ENCODE assay signal across 15 cellular contexts in the genomic region with DNA sequence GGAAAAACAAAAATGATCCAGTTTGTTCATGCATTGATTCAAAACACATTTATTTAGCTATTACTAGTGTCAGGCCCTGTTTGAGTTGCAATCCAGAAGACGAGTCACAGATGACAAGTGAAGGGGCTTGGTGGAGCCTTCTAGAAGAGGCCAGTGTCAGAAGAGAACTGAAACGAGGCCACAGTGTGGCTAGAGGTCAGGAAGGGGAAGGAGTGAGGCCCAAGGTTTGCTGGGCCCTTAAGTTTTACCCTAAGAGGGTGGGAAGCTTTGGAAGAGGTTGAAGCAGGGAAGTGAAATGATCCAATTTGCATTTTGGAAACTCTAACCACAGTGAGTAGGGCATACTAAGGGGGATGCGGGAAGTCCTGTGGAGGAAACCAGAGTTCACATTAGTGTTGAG. TPM values are rescaled to one million over a fixed set of nuclear protein-coding genes. Genes with fewer than 3 reads are reported as not detected.
DNase-seq lines count a peak whose midpoint lies in the region; ATAC-seq, FAIRE-seq and TF ChIP-seq lines count a peak whose summit lies in the region.
"Had no signal": no experiment of that assay in that cellular context is flagged by ENCODE, and none has a peak within 500 bp of the region (broad histone marks: within the 10 kb centered on the region; RNA-seq: fewer than 3 reads in every experiment).

No MANE protein-coding gene starts in this region.

- H3K9me3 Mint-ChIP-seq in activated B cell treated with CpG ODN at 0.5 μM for 24 hours, result no peaks in the 10 kb centered on the region

- TF ChIP-seq CTCF in activated B cell treated with CpG ODN at 0.5 μM for 24 hours (IDR thresholded peaks at IDR 0.05) (no peak), foreskin fibroblast (IDR thresholded peaks at IDR 0.05; ENCODE audit: low read depth, low read length) (no peak), omental fat pad (IDR thresholded peaks at IDR 0.05) (no peak)

- DNase-seq in activated B cell treated with CpG ODN at 0.5 μM for 24 hours (no peak), foreskin fibroblast (no peak), omental fat pad (ENCODE audit: low spot score) (no peak), GM19239 (ENCODE audit: insufficient read length, low spot score) (no peak), HTR-8/SVneo (ENCODE audit: insufficient read length, low spot score) (no peak)
- DNase-seq: activated naive CD4-positive, alpha-beta T cell; dermis blood vessel endothelial cell; DMS153; H7; heart left ventricle; MM.1S; small intestine had no signal

- intact Hi-C loops in activated B cell treated with CpG ODN at 0.5 μM for 24 hours (cut with micrococcal nuclease), result no loop called here

- FAIRE-seq in GM19239 (lab: Jason Lieb, UNC) (no peak), HTR-8/SVneo (lab: Jason Lieb, UNC) (no peak)
- FAIRE-seq: small intestine had no signal

- ATAC-seq in GM18502 (IDR thresholded peaks at IDR 0.05; ENCODE audit: poor library complexity, unreplicated experiment), result peak; percentile 77
- peak; percentile 96 for ATAC-seq in GM19463 (IDR thresholded peaks at IDR 0.05; ENCODE audit: unreplicated experiment)
- peak; percentile 92 for ATAC-seq in HG03025 (IDR thresholded peaks at IDR 0.05; ENCODE audit: low FRiP score, unreplicated experiment)
- ATAC-seq in activated B cell treated with CpG ODN at 0.5 μM for 24 hours (ENCODE audit: low read depth), result no peak
- no peak for ATAC-seq in omental fat pad (ENCODE audit: low FRiP score)
- ATAC-seq: heart left ventricle had no signal

- H3K4me1 Mint-ChIP-seq in activated B cell treated with CpG ODN at 0.5 μM for 24 hours, result peaks cover 3% of the 10 kb centered on the region

- CTCF ChIA-PET in activated B cell treated with CpG ODN at 0.5 μM for 24 hours (lab: Charles Lee), result no interaction called here

- H3K27ac Mint-ChIP-seq in activated B cell treated with CpG ODN at 0.5 μM for 24 hours, result peak overlapping the region; percentile 13

- no peak overlapping the region for H3K4me3 Mint-ChIP-seq in activated B cell treated with CpG ODN at 0.5 μM for 24 hours

- H3K36me3 Mint-ChIP-seq in activated B cell treated with CpG ODN at 0.5 μM for 24 hours (ENCODE audit: low read depth), result no peaks in the 10 kb centered on the region

- POLR2A ChIA-PET in activated B cell treated with CpG ODN at 0.5 μM for 24 hours (lab: Charles Lee), result no interaction called here

- H3K4me3 ChIP-seq in foreskin fibroblast (ENCODE audit: low read depth in 1 of 2, low read length in 2 of 2), result no peak overlapping the region
- H3K4me3 ChIP-seq: heart left ventricle had no signal

- no peaks in the 10 kb centered on the region for H3K27me3 Mint-ChIP-seq in activated B cell treated with CpG ODN at 0.5 μM for 24 hours

RNA-seq across cellular contexts. Expression of a gene that starts 25.0 kb away (rescaled TPM):
- total RNA-seq in activated B cell treated with CpG ODN at 0.5 μM for 24 hours (1.9 and 2.3 TPM in 2 replicates), omental fat pad (1 to 10 TPM in 1 of 4 donors, under 1 TPM in 1, not detected in 2; 0.19 to 2.9 TPM)

Comparison
In these comparisons a context has a peak if more than half of its experiments do, and no peak if none do; other contexts are left out.
1. ATAC-seq: peak in GM18502 (single experiment), GM19463 (single experiment) and HG03025 (single experiment); none in activated B cell treated with CpG ODN at 0.5 μM for 24 hours (single experiment) and omental fat pad (single experiment).